ENCODE assay signal across 16 cellular contexts in genomic region chr11:12435264-12435663, GRCh38. TPM values are rescaled to one million over a fixed set of nuclear protein-coding genes. Genes with fewer than 3 reads are reported as not detected.
A peak's percentile ranks its signal among the peaks of the same experiment; 100 is the strongest.
DNase-seq lines count a peak whose midpoint lies in the region; ATAC-seq and TF ChIP-seq lines count a peak whose summit lies in the region.
"Had no signal": no experiment of that assay in that cellular context is flagged by ENCODE, and none has a peak within 500 bp of the region (broad histone marks: within the 10 kb centered on the region; RNA-seq: fewer than 3 reads in every experiment).

No MANE protein-coding gene starts in this region.

- H2AFZ ChIP-seq in MM.1S (ENCODE audit: low read length): no peak overlapping the region

- no peaks in the 10 kb centered on the region for H3F3A ChIP-seq in MM.1S (ENCODE audit: insufficient read depth, low read length)

- intact Hi-C loops in esophagus squamous epithelium (cut with DNase I): no loop called here

- no peaks in the 10 kb centered on the region for H3K79me2 ChIP-seq in MM.1S (ENCODE audit: low read length)

- no peaks in the 10 kb centered on the region for H4K20me1 ChIP-seq in MM.1S (ENCODE audit: insufficient read depth, low read length)

- H3K4me2 ChIP-seq in MM.1S (ENCODE audit: low read depth, low read length): peak overlapping the region; percentile 10; the same call in 1 of the 2 replicates

- 71 to 73% methylated on average over 3 of the region's 3 CpGs for WGBS in esophagus squamous epithelium, 2 donors

- H3K27me3 ChIP-seq in MM.1S (replicated peaks; ENCODE audit: insufficient read depth, low read length): no peaks in the 10 kb centered on the region
- H3K27me3 ChIP-seq in esophagus squamous epithelium: no peaks in the 10 kb centered on the region
- no peaks in the 10 kb centered on the region for H3K27me3 ChIP-seq in muscle layer of duodenum (ENCODE audit: low read depth, low read length)
- H3K27me3 ChIP-seq: upper lobe of left lung had no signal

- no peaks in the 10 kb centered on the region for H3K9me2 ChIP-seq in MM.1S (replicated peaks; ENCODE audit: insufficient read depth, low read length)

- no peak for TF ChIP-seq POLR2A in esophagus squamous epithelium (IDR thresholded peaks at IDR 0.05)

- H3K36me3 ChIP-seq in MM.1S (replicated peaks; ENCODE audit: insufficient read depth, low read length): no peaks in the 10 kb centered on the region
- no peaks in the 10 kb centered on the region for H3K36me3 ChIP-seq in esophagus squamous epithelium
- H3K36me3 ChIP-seq in muscle layer of duodenum (ENCODE audit: control insufficient read depth in 1 of 2, insufficient read depth in 2 of 2, low read length in 2 of 2): peaks cover 0 to 4% of the 10 kb centered on the region in 2 donors
- H3K36me3 ChIP-seq: upper lobe of left lung had no signal

- H3K4me1 ChIP-seq in MM.1S (ENCODE audit: low read length) (peaks cover 20% of the 10 kb centered on the region), esophagus squamous epithelium (peaks cover 9 to 72% (median 23%) of the 10 kb centered on the region in 3 donors), muscle layer of duodenum (ENCODE audit: control insufficient read depth in 1 of 2, insufficient read depth in 2 of 2, low read length in 2 of 2) (peaks cover 18 to 31% of the 10 kb centered on the region in 2 donors)

- H3K4me3 ChIP-seq in MM.1S (ENCODE audit: low read length): no peak overlapping the region
- H3K4me3 ChIP-seq in esophagus squamous epithelium: no peak overlapping the region
- peak overlapping the region in 1 of 2 donors; percentile 26 for H3K4me3 ChIP-seq in muscle layer of duodenum (ENCODE audit: low read depth in 1 of 2, low read length in 2 of 2)
- H3K4me3 ChIP-seq: upper lobe of left lung had no signal

- ATAC-seq in activated CD4-positive, CD25-positive, alpha-beta regulatory T cell treated with anti-CD3 and anti-CD28 coated beads, Interleukin-2, amount 50 U/mL, for 24 hours: no peak
- no peak for ATAC-seq in GM21723 (IDR thresholded peaks at IDR 0.05; ENCODE audit: unreplicated experiment)
- ATAC-seq: naive thymus-derived CD8-positive, alpha-beta T cell had no signal

- DNase-seq in MM.1S (peak; percentile 18), esophagus squamous epithelium (lab: John Stamatoyannopoulos, UW) (no peak), NCI-H1694 (lab: John Stamatoyannopoulos, UW) (no peak), pons (ENCODE audit: low spot score) (no peak)
- DNase-seq: activated CD4-positive, alpha-beta T cell treated with anti-CD3 and anti-CD28 coated beads, Interleukin-2, amount 10 ng/mL, durations not matched to agents 24 days and 14 days; activated CD8-positive, alpha-beta memory T cell treated with anti-CD3 and anti-CD28 coated beads, Interleukin-2, amount 50 U/mL, for 48 hours; CD8-positive, alpha-beta memory T cell; naive thymus-derived CD8-positive, alpha-beta T cell; NCI-H1694 treated with DMSO at 0.1 percent for 48 hours; NCI-H446 treated with DMSO at 0.1 percent for 48 hours; RPMI8226; upper lobe of left lung had no signal

- H3K27ac ChIP-seq in MM.1S (ENCODE audit: low read length) (no peak overlapping the region), esophagus squamous epithelium (peak overlapping the region; percentile 61 to 88 (median 87)), muscle layer of duodenum (ENCODE audit: low read length) (peak overlapping the region; percentile 88), temporal lobe (ENCODE audit: low read depth, low read length) (peak overlapping the region; percentile 22)

- TF ChIP-seq CTCF in MM.1S (IDR thresholded peaks at IDR 0.05; ENCODE audit: low read length) (no peak), esophagus squamous epithelium (IDR thresholded peaks at IDR 0.05) (no peak)

- H3K9ac ChIP-seq in MM.1S (ENCODE audit: low read length): no peak overlapping the region

- H3K9me3 ChIP-seq in MM.1S (replicated peaks; ENCODE audit: insufficient read depth, low read length) (no peaks in the 10 kb centered on the region), esophagus squamous epithelium (no peaks in the 10 kb centered on the region), muscle layer of duodenum (ENCODE audit: control insufficient read depth in 1 of 2, low read length in 2 of 2) (no peaks in the 10 kb centered on the region)
- H3K9me3 ChIP-seq: upper lobe of left lung had no signal

RNA-seq across cellular contexts. Expression of gene PARVA, which starts 57.9 kb away (rescaled TPM):
- 10 to 100 TPM in 3 of 4 donors, 1 to 10 TPM in 1; 8.6 to 66.9 (median 16.2) TPM for total RNA-seq in esophagus squamous epithelium
- 4.2 TPM for total RNA-seq in temporal lobe
- total RNA-seq: activated CD4-positive, alpha-beta T cell treated with anti-CD3 and anti-CD28 coated beads, Interleukin-2, amount 10 ng/mL, durations not matched to agents 24 days and 14 days had no signal
